In the genomic region with DNA sequence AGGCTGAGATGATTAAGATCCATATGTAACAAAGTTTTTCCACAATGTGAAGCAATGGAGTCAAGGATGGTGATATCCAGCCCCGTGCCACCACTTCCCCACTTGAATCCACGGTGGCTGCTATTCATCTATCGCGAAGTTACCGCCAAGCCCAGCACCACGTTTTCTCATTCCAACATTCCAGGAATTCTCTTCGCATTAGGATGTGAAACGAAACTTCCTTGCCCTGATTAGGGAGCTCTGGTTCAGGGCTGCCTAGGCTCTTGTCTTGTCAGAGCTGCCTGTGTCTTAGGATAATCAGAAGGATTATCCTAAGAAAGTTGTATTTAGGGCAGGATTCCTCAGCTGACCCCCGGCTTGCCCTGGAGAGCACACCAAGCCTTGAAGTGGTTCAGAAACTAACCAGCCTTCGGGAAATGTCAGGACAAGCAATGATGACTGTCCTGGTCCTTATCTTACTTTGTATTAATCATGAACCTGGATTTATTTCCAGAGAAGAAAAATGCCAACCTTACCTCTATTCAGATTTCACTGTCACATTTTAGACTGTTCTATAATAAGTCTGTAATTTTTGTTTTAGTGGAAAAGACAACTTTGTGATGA, we compare ENCODE assay signal across 12 cellular contexts.
DNase-seq lines count a peak whose midpoint lies in the region; ATAC-seq and TF ChIP-seq lines count a peak whose summit lies in the region.
"Had no signal": no experiment of that assay in that cellular context is flagged by ENCODE, and none has a peak within 500 bp of the region (broad histone marks: within the 10 kb centered on the region; RNA-seq: fewer than 3 reads in every experiment).

No MANE protein-coding gene starts in this region.

- no peaks in the 10 kb centered on the region for H3K4me1 Mint-ChIP-seq in natural killer cell
- H3K4me1 Mint-ChIP-seq: T-cell had no signal

- no peaks in the 10 kb centered on the region for H3K9me3 Mint-ChIP-seq in natural killer cell
- H3K9me3 Mint-ChIP-seq: T-cell had no signal

- no peak overlapping the region for H3K9ac ChIP-seq in rectal smooth muscle tissue (ENCODE audit: low read length)

- H3K36me3 Mint-ChIP-seq in natural killer cell = no peaks in the 10 kb centered on the region
- H3K36me3 Mint-ChIP-seq: T-cell had no signal

- DNase-seq in HCEC 1CT (peak; percentile 69), astrocyte of the cerebellum (ENCODE audit: low read depth) (peak; percentile 24), left cardiac atrium (no peak), NOMO-1 (lab: John Stamatoyannopoulos, UW; ENCODE audit: unreplicated experiment in 2 of 2) (no peak), natural killer cell (no peak), sciatic nerve (ENCODE audit: low spot score) (no peak)
- no peak for DNase-seq in effector CD4-positive, alpha-beta T cell
- DNase-seq: DMS79 treated with DMSO at 0.1 percent for 48 hours, NCI-H146, T-cell had no signal

- H3K4me3 ChIP-seq in astrocyte of the cerebellum (ENCODE audit: low read depth, low read length) (no peak overlapping the region), rectal smooth muscle tissue (ENCODE audit: low read length) (no peak overlapping the region)
- H3K4me3 ChIP-seq: testis had no signal

- H3K27ac Mint-ChIP-seq in natural killer cell = no peak overlapping the region
- H3K27ac Mint-ChIP-seq: T-cell had no signal

- H3K36me3 ChIP-seq in rectal smooth muscle tissue (ENCODE audit: control insufficient read depth, insufficient read depth, low read length) = no peaks in the 10 kb centered on the region

- intact Hi-C loops in left cardiac atrium (cut with DNase I) = no loop called here
- intact Hi-C loops in natural killer cell (cut with micrococcal nuclease) = no loop called here
- intact Hi-C loops in sciatic nerve (cut with DNase I) = no loop called here

- TF ChIP-seq CTCF in astrocyte of the cerebellum (IDR thresholded peaks at IDR 0.05; ENCODE audit: low read depth, low read length, missing control alignments) (no peak), natural killer cell (IDR thresholded peaks at IDR 0.05) (no peak)

- ATAC-seq in left cardiac atrium (peak; percentile 45 to 69), natural killer cell (no peak), sciatic nerve (no peak)
- ATAC-seq: T-cell had no signal

- H3K27me3 Mint-ChIP-seq in natural killer cell (ENCODE audit: low read depth in 2 of 2) = peaks cover 20 to 33% of the 10 kb centered on the region in 2 donors

- no peaks in the 10 kb centered on the region for H3K27me3 ChIP-seq in rectal smooth muscle tissue (ENCODE audit: control insufficient read depth, insufficient read depth, low read length)
- H3K27me3 ChIP-seq: testis had no signal

- H3K4me1 ChIP-seq in rectal smooth muscle tissue (ENCODE audit: control insufficient read depth, insufficient read depth, low read length) = peaks cover 15% of the 10 kb centered on the region

- H3K4me3 Mint-ChIP-seq in natural killer cell = no peak overlapping the region
- H3K4me3 Mint-ChIP-seq: T-cell had no signal

- H3K27ac ChIP-seq in rectal smooth muscle tissue (ENCODE audit: low read depth, low read length) = peak overlapping the region; percentile 56
- H3K27ac ChIP-seq: testis had no signal

- in situ Hi-C loops in astrocyte of the cerebellum (cut with HindIII; ENCODE audit: low sequenced_read_pairs) = no loop called here

Comparison
In these comparisons a context has a peak if more than half of its experiments do, and no peak if none do; other contexts are left out.
1. DNase-seq: peak in HCEC 1CT (single experiment) and astrocyte of the cerebellum (single experiment); none in left cardiac atrium (single experiment), NOMO-1 (0 of 2), natural killer cell (single experiment), effector CD4-positive, alpha-beta T cell (single experiment) and sciatic nerve (single experiment).
2. ATAC-seq: peak in left cardiac atrium (2 of 2); none in natural killer cell (0 of 3) and sciatic nerve (single experiment).